Comparison of ENCODE assay signal across 8 cellular contexts in the genomic region with DNA sequence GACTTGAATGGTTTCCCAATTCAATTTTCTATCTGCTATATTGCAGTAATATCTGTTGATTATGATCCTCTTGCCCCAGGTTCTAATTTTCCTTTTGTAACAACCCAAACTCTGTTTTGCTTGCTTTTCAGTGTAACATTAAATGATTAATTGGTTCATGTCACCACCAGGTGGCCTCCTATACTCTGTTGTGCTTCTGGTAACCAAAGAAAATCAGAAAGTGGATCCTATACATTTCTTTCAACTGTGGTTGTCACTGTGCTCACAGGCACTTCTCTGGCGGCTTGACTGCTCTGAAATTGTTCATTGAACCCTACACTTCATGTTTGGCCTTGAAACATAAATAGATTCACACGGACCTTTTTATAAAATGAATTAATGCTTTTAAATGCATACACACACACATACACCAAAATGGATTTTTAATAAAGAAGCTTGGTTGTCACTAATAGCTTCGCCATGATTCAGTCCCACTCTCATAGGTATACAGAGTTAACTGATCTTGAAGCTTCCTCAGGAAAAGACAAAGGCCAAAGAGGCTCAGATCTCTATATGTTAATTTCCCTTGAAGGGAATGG.
DNase-seq lines count a peak whose midpoint lies in the region; ATAC-seq and TF ChIP-seq lines count a peak whose summit lies in the region.

No MANE protein-coding gene starts in this region.

- POLR2A ChIA-PET in AG04450 (lab: Yijun Ruan, JAX) (no interaction called here), RWPE1 (lab: Yijun Ruan, JAX; ENCODE audit: low non-redundant PET) (no interaction called here)

- in situ Hi-C loops in GM13976 (cut with MboI; ENCODE audit: low sequenced_read_pairs, unreplicated experiment), result loop anchor here (25.0 kb wide), 2 partner anchors 1076 to 1601 kb away; no protein-coding TSS in a partner anchor

- ATAC-seq in esophagus mucosa, result peak; percentile 56
- no peak for ATAC-seq in HG02840 (IDR thresholded peaks at IDR 0.05; ENCODE audit: low FRiP score, unreplicated experiment)

- H3K4me1 ChIP-seq in KMS-11 (ENCODE audit: low read depth, poor library complexity, severe bottlenecking) (peaks cover 52% of the 10 kb centered on the region), osteoblast (ENCODE audit: insufficient read depth, low read length) (peaks cover 11% of the 10 kb centered on the region)

- no peaks in the 10 kb centered on the region for H4K20me1 ChIP-seq in KMS-11 (ENCODE audit: insufficient read depth)
- no peaks in the 10 kb centered on the region for H4K20me1 ChIP-seq in osteoblast (ENCODE audit: insufficient read depth, low read length)

- H2AFZ ChIP-seq in KMS-11 (ENCODE audit: low read depth) (0 out of 2 replicates have a peak overlapping the region, but pooled peaks have one; percentile 40), osteoblast (ENCODE audit: low read length) (no peak overlapping the region)

- H3K79me2 ChIP-seq in KMS-11 (ENCODE audit: insufficient read depth, low read depth), result no peaks in the 10 kb centered on the region
- no peaks in the 10 kb centered on the region for H3K79me2 ChIP-seq in osteoblast (ENCODE audit: insufficient read depth, low read length)

- H3K4me3 ChIP-seq in AG04450 (ENCODE audit: low read depth, low read length), result no peak overlapping the region
- no peak overlapping the region for H3K4me3 ChIP-seq in KMS-11 (IDR thresholded peaks at IDR 0.05; ENCODE audit: insufficient read depth, low read depth, low read length)
- no peak overlapping the region for H3K4me3 ChIP-seq in osteoblast (ENCODE audit: insufficient read depth, low read length)

- H3K9me3 ChIP-seq in AG04450 (ENCODE audit: control insufficient read depth, insufficient read depth, low read length) (no peaks in the 10 kb centered on the region), osteoblast (ENCODE audit: low read depth, low read length) (no peaks in the 10 kb centered on the region)

- no peak overlapping the region for H3K9ac ChIP-seq in KMS-11

- CTCF ChIA-PET in AG04450 (lab: Charles Lee) (interaction anchor here (0.7 to 0.8 kb wide), 4 partner anchors 20 to 187 kb away, joined by 3 to 4 read pairs (median 4); no protein-coding TSS in a partner anchor), RWPE1 (lab: Yijun Ruan, JAX) (interaction anchor here (0.6 to 0.8 kb wide), 4 partner anchors 10 to 1611 kb away, joined by 3 to 4 read pairs (median 3); no protein-coding TSS in a partner anchor)

- peak; percentile 45 for TF ChIP-seq CTCF in AG04450 (IDR thresholded peaks at IDR 0.05; ENCODE audit: low read depth, low read length)
- no peak for TF ChIP-seq CTCF in GM13976 (IDR thresholded peaks at IDR 0.05; ENCODE audit: borderline replicate concordance, control extremely low read depth, extremely low read depth, insufficient read depth, missing control alignments)
- TF ChIP-seq CTCF in KMS-11 (conservative IDR thresholded peaks at IDR 0.05; ENCODE audit: low read depth, low read length), result peak; percentile 73
- TF ChIP-seq CTCF in RWPE1 (conservative IDR thresholded peaks at IDR 0.05; ENCODE audit: low read depth), result peak; percentile 53
- peak; percentile 62 for TF ChIP-seq CTCF in osteoblast (IDR thresholded peaks at IDR 0.05; ENCODE audit: extremely low read depth, low read depth, low read length)

- H3K27ac ChIP-seq in AG04450 (ENCODE audit: low read depth, low read length) (no peak overlapping the region), KMS-11 (no peak overlapping the region; the same call in 1 of the 2 replicates), RWPE1 (no peak overlapping the region), osteoblast (ENCODE audit: low read depth, low read length) (no peak overlapping the region)

- H3K36me3 ChIP-seq in KMS-11 (ENCODE audit: insufficient read depth), result no peaks in the 10 kb centered on the region
- no peaks in the 10 kb centered on the region for H3K36me3 ChIP-seq in osteoblast (ENCODE audit: insufficient read depth, low read length)

- no peaks in the 10 kb centered on the region for H3K27me3 ChIP-seq in AG04450 (ENCODE audit: control insufficient read depth, insufficient read depth, low read length)
- H3K27me3 ChIP-seq in KMS-11 (ENCODE audit: insufficient read depth, low read depth), result no peaks in the 10 kb centered on the region
- H3K27me3 ChIP-seq in osteoblast (ENCODE audit: insufficient read depth, low read length), result no peaks in the 10 kb centered on the region

- no peak for DNase-seq in AG04450 (ENCODE audit: low read depth, low spot score)
- peak; percentile 27 for DNase-seq in GM13976 (ENCODE audit: low spot score)
- peak; percentile 37 for DNase-seq in RWPE1 (ENCODE audit: low spot score)
- DNase-seq in osteoblast (ENCODE audit: insufficient read length, low spot score, missing footprints), result no peak
- DNase-seq in stimulated activated CD4-positive, alpha-beta T cell treated with anti-CD3 and anti-CD28 coated beads, Interleukin-4, amount 100 ng/mL, for 1 hour, result no peak

- peak overlapping the region; percentile 7; the same call in 1 of the 2 replicates for H3K4me2 ChIP-seq in KMS-11
- H3K4me2 ChIP-seq in osteoblast (ENCODE audit: insufficient read depth, low read length), result no peak overlapping the region

Comparison
In these comparisons a context has a peak if more than half of its experiments do, and no peak if none do; other contexts are left out.
1. DNase-seq: peak in GM13976 (single experiment) and RWPE1 (single experiment); none in AG04450 (single experiment), osteoblast (single experiment) and stimulated activated CD4-positive, alpha-beta T cell treated with anti-CD3 and anti-CD28 coated beads, Interleukin-4, amount 100 ng/mL, for 1 hour (single experiment).